Comparison of ENCODE assay signal across 9 cellular contexts in the genomic region with DNA sequence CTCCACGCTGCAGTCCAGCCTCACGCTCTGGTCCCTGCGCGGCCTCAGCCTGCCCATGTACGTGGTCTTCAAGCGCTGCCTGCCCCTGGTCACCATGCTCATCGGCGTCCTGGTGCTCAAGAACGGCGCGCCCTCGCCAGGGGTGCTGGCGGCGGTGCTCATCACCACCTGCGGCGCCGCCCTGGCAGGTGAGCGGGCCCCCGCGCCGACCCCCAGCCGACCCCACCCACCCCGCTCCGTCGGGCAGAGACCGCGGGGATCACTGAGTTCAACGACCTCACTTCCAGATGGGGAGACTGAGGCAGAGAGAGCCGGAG. TPM values are rescaled to one million over a fixed set of nuclear protein-coding genes. Genes with fewer than 3 reads are reported as not detected.
DNase-seq lines count a peak whose midpoint lies in the region; ATAC-seq and TF ChIP-seq lines count a peak whose summit lies in the region.
"Had no signal": no experiment of that assay in that cellular context is flagged by ENCODE, and none has a peak within 500 bp of the region (broad histone marks: within the 10 kb centered on the region; RNA-seq: fewer than 3 reads in every experiment).

No MANE protein-coding gene starts in this region.

- H3K9me3 ChIP-seq in CD8-positive, alpha-beta memory T cell (ENCODE audit: low read length): no peaks in the 10 kb centered on the region
- H3K9me3 ChIP-seq in ectodermal cell (ENCODE audit: control insufficient read depth, low read length) (no peaks in the 10 kb centered on the region), neural progenitor cell (ENCODE audit: low read depth) (no peaks in the 10 kb centered on the region)

- in situ Hi-C loops in ACHN (cut with HindIII; ENCODE audit: low pct_ligation_motif_present, low pct_unique_long_range_greater_than_20kb, low sequenced_read_pairs): no loop called here

- no peak overlapping the region for H3K9ac ChIP-seq in neural progenitor cell

- H3K4me1 ChIP-seq in CD8-positive, alpha-beta memory T cell (ENCODE audit: insufficient read depth, low read length): peaks cover 23% of the 10 kb centered on the region
- H3K4me1 ChIP-seq in ectodermal cell (ENCODE audit: control insufficient read depth, insufficient read depth, low read length) (no peaks in the 10 kb centered on the region), neural progenitor cell (no peaks in the 10 kb centered on the region)

- H3K36me3 ChIP-seq in CD8-positive, alpha-beta memory T cell (ENCODE audit: insufficient read depth, low read length): no peaks in the 10 kb centered on the region
- no peaks in the 10 kb centered on the region for H3K36me3 ChIP-seq in ectodermal cell (ENCODE audit: control insufficient read depth, insufficient read depth, low read length)
- no peaks in the 10 kb centered on the region for H3K36me3 ChIP-seq in neural progenitor cell

- H3K4me3 ChIP-seq in CD8-positive, alpha-beta memory T cell (ENCODE audit: low read length): no peak overlapping the region
- H3K4me3 ChIP-seq in ectodermal cell (ENCODE audit: insufficient read depth, low read depth, low read length) (peak overlapping the region; percentile 45), neural progenitor cell (peak overlapping the region; percentile 56)

- H3K27ac ChIP-seq in CD8-positive, alpha-beta memory T cell (ENCODE audit: low read depth, low read length): no peak overlapping the region
- H3K27ac ChIP-seq in ectodermal cell (ENCODE audit: insufficient read depth, low read depth, low read length, poor library complexity, severe bottlenecking): no peak overlapping the region
- H3K27ac ChIP-seq in neural progenitor cell: no peak overlapping the region

- peak overlapping the region in 2 of 8 donors; percentile 58 to 72 for H3K27ac Mint-ChIP-seq in CD8-positive, alpha-beta memory T cell
- H3K27ac Mint-ChIP-seq in neural progenitor cell: no peak overlapping the region

- peak overlapping the region; percentile 95 for H2AFZ ChIP-seq in neural progenitor cell (replicated peaks)

- peaks cover 39 to 61% of the 10 kb centered on the region in 2 donors for H3K27me3 Mint-ChIP-seq in CD8-positive, alpha-beta memory T cell
- peaks cover 28% of the 10 kb centered on the region for H3K27me3 Mint-ChIP-seq in neural progenitor cell (ENCODE audit: insufficient read depth, low read depth)

- no peaks in the 10 kb centered on the region for H3F3A ChIP-seq in neural progenitor cell (ENCODE audit: low read depth)

- H3K4me2 ChIP-seq in neural progenitor cell: peak overlapping the region; percentile 90

- H3K4me3 Mint-ChIP-seq in CD8-positive, alpha-beta memory T cell: peak overlapping the region; percentile 74 to 91 (median 78)
- peak overlapping the region; percentile 86 for H3K4me3 Mint-ChIP-seq in neural progenitor cell

- CTCF ChIA-PET in CD8-positive, alpha-beta memory T cell (lab: Charles Lee): no interaction called here

- no peak for ATAC-seq in GM18505 (IDR thresholded peaks at IDR 0.05; ENCODE audit: unreplicated experiment)

- no peaks in the 10 kb centered on the region for H3K79me2 ChIP-seq in neural progenitor cell (ENCODE audit: low read depth)

- H3K4me1 Mint-ChIP-seq in CD8-positive, alpha-beta memory T cell: peaks cover 17 to 36% (median 25%) of the 10 kb centered on the region in 3 donors
- peaks cover 6% of the 10 kb centered on the region for H3K4me1 Mint-ChIP-seq in neural progenitor cell

- no peak for TF ChIP-seq CTCF in neural progenitor cell (IDR thresholded peaks at IDR 0.05)

- H3K36me3 Mint-ChIP-seq in CD8-positive, alpha-beta memory T cell: no peaks in the 10 kb centered on the region
- no peaks in the 10 kb centered on the region for H3K36me3 Mint-ChIP-seq in neural progenitor cell

- peaks cover 17% of the 10 kb centered on the region for H3K27me3 ChIP-seq in CD8-positive, alpha-beta memory T cell (ENCODE audit: insufficient read depth, low read length, poor library complexity, severe bottlenecking)
- H3K27me3 ChIP-seq in ectodermal cell (ENCODE audit: control insufficient read depth, insufficient read depth, low read length, poor library complexity, severe bottlenecking) (peaks cover 59% of the 10 kb centered on the region), neural progenitor cell (peaks cover 79% of the 10 kb centered on the region)

- H4K20me1 ChIP-seq in neural progenitor cell (ENCODE audit: low read depth): peaks cover 6% of the 10 kb centered on the region

- POLR2A ChIA-PET in CD8-positive, alpha-beta memory T cell (lab: Charles Lee): interaction anchor here (0.7 kb wide), 1 partner anchor 713 kb away, joined by 3 read pairs; no protein-coding TSS in a partner anchor

- TF ChIP-seq POLR2A in GM18505 (IDR thresholded peaks at IDR 0.05; ENCODE audit: borderline replicate concordance, extremely low read depth, insufficient read depth, insufficient read length): no peak

- 25 to 28% methylated on average over 29 of the region's 29 CpGs for WGBS in ectodermal cell, 2 experiments

- DNase-seq in CD8-positive, alpha-beta memory T cell: no peak
- DNase-seq in NCI-H69 (lab: John Stamatoyannopoulos, UW) (peak; percentile 79), neural progenitor cell (ENCODE audit: low spot score) (no peak), GM19240 (ENCODE audit: insufficient read length, low spot score) (no peak), ACHN (no peak), kidney tubule cell (ENCODE audit: low spot score) (no peak)

- no peaks in the 10 kb centered on the region for H3K9me3 Mint-ChIP-seq in CD8-positive, alpha-beta memory T cell
- peaks cover 4% of the 10 kb centered on the region for H3K9me3 Mint-ChIP-seq in neural progenitor cell

RNA-seq across cellular contexts. Expression of a gene that starts 0.5 kb away (rescaled TPM):
- not detected for total RNA-seq in CD8-positive, alpha-beta memory T cell
- not detected for polyA plus RNA-seq in CD8-positive, alpha-beta memory T cell
- 0.22 TPM for polyA plus RNA-seq in ectodermal cell (2013, experiment 1 of 4)
- polyA plus RNA-seq in ectodermal cell (2013, experiment 2 of 4): not detected
- polyA plus RNA-seq in ectodermal cell (2013, experiment 3 of 4): not detected
- polyA plus RNA-seq in ectodermal cell (2013, experiment 4 of 4): 0.08 TPM
- 0.58 TPM in 1 of 2 replicates, not detected in the other for total RNA-seq in neural progenitor cell (ENCODE audit: low replicate concordance)
- total RNA-seq: glomerular endothelial cell had no signal
